Comparison of ENCODE assay signal across 21 cellular contexts in the genomic region with DNA sequence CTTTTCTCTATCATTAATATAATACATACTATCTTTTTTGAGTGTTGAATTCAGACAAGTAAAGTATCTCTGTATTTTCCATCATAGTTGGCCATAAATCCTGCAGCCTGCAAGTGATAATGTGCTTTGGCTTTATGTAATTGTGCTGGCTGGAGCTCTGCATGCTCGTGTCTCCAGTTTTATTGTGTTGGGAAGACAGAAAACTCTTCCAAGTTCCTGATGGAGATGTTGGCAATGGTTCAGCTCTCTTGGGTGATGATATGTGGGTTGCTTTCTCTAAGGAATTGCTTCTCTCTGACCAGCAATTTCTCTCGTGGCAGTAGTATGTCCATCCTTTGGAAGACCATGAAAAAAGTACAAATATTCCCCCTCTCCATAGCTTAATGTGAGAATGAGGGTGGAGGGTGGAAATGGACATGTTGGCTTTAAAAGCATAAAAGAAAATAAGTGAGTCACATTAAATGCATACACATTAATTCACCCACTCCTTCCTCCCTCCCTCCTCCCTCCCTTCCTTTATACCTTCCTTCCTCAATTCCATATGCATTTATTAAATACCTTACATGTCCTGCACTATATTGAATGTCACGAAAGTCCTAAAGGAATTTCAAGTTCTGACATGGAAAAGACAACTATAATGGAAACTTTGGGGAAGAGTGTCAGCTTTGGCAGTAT.
DNase-seq lines count a peak whose midpoint lies in the region; ATAC-seq and TF ChIP-seq lines count a peak whose summit lies in the region.
"Had no signal": no experiment of that assay in that cellular context is flagged by ENCODE, and none has a peak within 500 bp of the region (broad histone marks: within the 10 kb centered on the region; RNA-seq: fewer than 3 reads in every experiment).

No MANE protein-coding gene starts in this region.

- no peaks in the 10 kb centered on the region for H3K36me3 ChIP-seq in CD8-positive, alpha-beta T cell (ENCODE audit: insufficient read depth, low read length)
- H3K36me3 ChIP-seq: left lung, Peyer's patch, upper lobe of left lung had no signal

- no peak overlapping the region for H3K27ac ChIP-seq in CD8-positive, alpha-beta T cell (ENCODE audit: low read depth, low read length)
- H3K27ac ChIP-seq: left lung, Peyer's patch, upper lobe of left lung had no signal

- H3K9me3 ChIP-seq in CD8-positive, alpha-beta T cell (ENCODE audit: low read length) = no peaks in the 10 kb centered on the region
- H3K9me3 ChIP-seq: left lung, Peyer's patch, upper lobe of left lung had no signal

- no peak overlapping the region for H3K27ac Mint-ChIP-seq in HFFc6
- peak overlapping the region; percentile 50 to 76 (median 52) for H3K27ac Mint-ChIP-seq in nephron
- H3K27ac Mint-ChIP-seq in CD8-positive, alpha-beta T cell = no peak overlapping the region
- H3K27ac Mint-ChIP-seq: activated CD8-positive, alpha-beta T cell treated with anti-CD3 and anti-CD28 coated beads for 36 hours; activated naive CD8-positive, alpha-beta T cell treated with anti-CD3 and anti-CD28 coated beads, Interleukin-2, amount 50 U/mL, for 24 hours; CD4-positive, alpha-beta memory T cell; stimulated activated naive B cell treated with anti-CD40 and anti-IgM and Interleukin-4, amounts not matched to agents 10 μg/mL and 1 μg/mL and 100 μg/mL, for 72 hours; T-cell had no signal

- TF ChIP-seq CTCF in HFFc6 (IDR thresholded peaks at IDR 0.05) (no peak), astrocyte of the spinal cord (IDR thresholded peaks at IDR 0.05; ENCODE audit: low read depth, low read length) (no peak), nephron (IDR thresholded peaks at IDR 0.05; ENCODE audit: unreplicated experiment in 3 of 3) (no peak)
- no peak for TF ChIP-seq CTCF in CD8-positive, alpha-beta T cell (IDR thresholded peaks at IDR 0.05)

- in situ Hi-C loops in astrocyte of the spinal cord (cut with HindIII; ENCODE audit: low sequenced_read_pairs) = no loop called here

- H3K4me3 Mint-ChIP-seq in HFFc6 (no peak overlapping the region), nephron (no peak overlapping the region)
- no peak overlapping the region for H3K4me3 Mint-ChIP-seq in CD8-positive, alpha-beta T cell
- H3K4me3 Mint-ChIP-seq: activated CD8-positive, alpha-beta T cell treated with anti-CD3 and anti-CD28 coated beads for 36 hours; activated naive CD8-positive, alpha-beta T cell treated with anti-CD3 and anti-CD28 coated beads, Interleukin-2, amount 50 U/mL, for 24 hours; CD4-positive, alpha-beta memory T cell; stimulated activated naive B cell treated with anti-CD40 and anti-IgM and Interleukin-4, amounts not matched to agents 10 μg/mL and 1 μg/mL and 100 μg/mL, for 72 hours; T-cell had no signal

- no peaks in the 10 kb centered on the region for H3K4me1 ChIP-seq in CD8-positive, alpha-beta T cell (ENCODE audit: insufficient read depth, low read length)
- H3K4me1 ChIP-seq: left lung, Peyer's patch, upper lobe of left lung had no signal

- H3K36me3 Mint-ChIP-seq in HFFc6 (ENCODE audit: low read depth) (no peaks in the 10 kb centered on the region), nephron (ENCODE audit: low read depth) (no peaks in the 10 kb centered on the region)
- H3K36me3 Mint-ChIP-seq in CD8-positive, alpha-beta T cell = no peaks in the 10 kb centered on the region
- H3K36me3 Mint-ChIP-seq: CD4-positive, alpha-beta memory T cell; stimulated activated naive B cell treated with anti-CD40 and anti-IgM and Interleukin-4, amounts not matched to agents 10 μg/mL and 1 μg/mL and 100 μg/mL, for 72 hours; T-cell had no signal

- POLR2A ChIA-PET in CD8-positive, alpha-beta T cell (lab: Charles Lee) = no interaction called here

- peaks cover 39% of the 10 kb centered on the region for H3K4me1 Mint-ChIP-seq in HFFc6 (ENCODE audit: low read depth)
- peaks cover 20% of the 10 kb centered on the region for H3K4me1 Mint-ChIP-seq in nephron
- no peaks in the 10 kb centered on the region for H3K4me1 Mint-ChIP-seq in CD8-positive, alpha-beta T cell (ENCODE audit: low read depth)
- H3K4me1 Mint-ChIP-seq: activated naive CD8-positive, alpha-beta T cell treated with anti-CD3 and anti-CD28 coated beads, Interleukin-2, amount 50 U/mL, for 24 hours; CD4-positive, alpha-beta memory T cell; stimulated activated naive B cell treated with anti-CD40 and anti-IgM and Interleukin-4, amounts not matched to agents 10 μg/mL and 1 μg/mL and 100 μg/mL, for 72 hours; T-cell had no signal

- H3K27me3 Mint-ChIP-seq in HFFc6 (ENCODE audit: insufficient read depth) (no peaks in the 10 kb centered on the region; the same call in 1 of the 2 replicates), nephron (ENCODE audit: low read depth) (no peaks in the 10 kb centered on the region)
- peaks cover 41% of the 10 kb centered on the region for H3K27me3 Mint-ChIP-seq in CD8-positive, alpha-beta T cell (ENCODE audit: low read depth)

- H3K4me3 ChIP-seq in astrocyte of the spinal cord (ENCODE audit: low read depth, low read length) = no peak overlapping the region
- no peak overlapping the region for H3K4me3 ChIP-seq in CD8-positive, alpha-beta T cell (ENCODE audit: low read depth, low read length)
- H3K4me3 ChIP-seq: left lung, Peyer's patch, upper lobe of left lung had no signal

- ATAC-seq in CD8-positive, alpha-beta T cell = no peak
- no peak for ATAC-seq in GM19351 (IDR thresholded peaks at IDR 0.05; ENCODE audit: unreplicated experiment)
- ATAC-seq: activated CD8-positive, alpha-beta T cell treated with anti-CD3 and anti-CD28 coated beads for 36 hours; activated naive CD8-positive, alpha-beta T cell treated with anti-CD3 and anti-CD28 coated beads, Interleukin-2, amount 50 U/mL, for 24 hours; left lung; stimulated activated naive B cell treated with anti-CD40 and anti-IgM and Interleukin-4, amounts not matched to agents 10 μg/mL and 1 μg/mL and 100 μg/mL, for 72 hours; T-cell had no signal

- intact Hi-C loops in CD8-positive, alpha-beta T cell (cut with DNase I, micrococcal nuclease) = no loop called here

- H3K9me3 Mint-ChIP-seq in HFFc6 (no peaks in the 10 kb centered on the region), nephron (no peaks in the 10 kb centered on the region)
- H3K9me3 Mint-ChIP-seq in CD8-positive, alpha-beta T cell = no peaks in the 10 kb centered on the region
- H3K9me3 Mint-ChIP-seq: activated CD8-positive, alpha-beta T cell treated with anti-CD3 and anti-CD28 coated beads for 36 hours; activated naive CD8-positive, alpha-beta T cell treated with anti-CD3 and anti-CD28 coated beads, Interleukin-2, amount 50 U/mL, for 24 hours; CD4-positive, alpha-beta memory T cell; stimulated activated naive B cell treated with anti-CD40 and anti-IgM and Interleukin-4, amounts not matched to agents 10 μg/mL and 1 μg/mL and 100 μg/mL, for 72 hours; T-cell had no signal

- CTCF ChIA-PET in CD8-positive, alpha-beta T cell (lab: Charles Lee) = interaction anchor here (1.0 kb wide), 1 partner anchor 40 kb away, joined by 3 read pairs; no protein-coding TSS in a partner anchor

- peak; percentile 10 for DNase-seq in Ammon's horn (ENCODE audit: low spot score)
- peak; percentile 16 for DNase-seq in HFFc6
- DNase-seq in astrocyte of the spinal cord (ENCODE audit: low read depth, low spot score) = peak; percentile 22
- DNase-seq in D341Med (ENCODE audit: low spot score) = no peak
- DNase-seq in CD8-positive, alpha-beta T cell = no peak
- no peak for DNase-seq in SIG-M5 (lab: John Stamatoyannopoulos, UW)
- DNase-seq: activated CD8-positive, alpha-beta T cell treated with anti-CD3 and anti-CD28 coated beads for 36 hours; activated naive CD8-positive, alpha-beta T cell treated with anti-CD3 and anti-CD28 coated beads, Interleukin-2, amount 50 U/mL, for 24 hours; CD4-positive, alpha-beta memory T cell; central memory CD4-positive, alpha-beta T cell; GOT3; left lung; MM.1S; NCI-H1930; NCI-H774; Peyer's patch; stimulated activated naive B cell treated with anti-CD40 and anti-IgM and Interleukin-4, amounts not matched to agents 10 μg/mL and 1 μg/mL and 100 μg/mL, for 72 hours; T-cell; upper lobe of left lung had no signal

- no peaks in the 10 kb centered on the region for H3K27me3 ChIP-seq in CD8-positive, alpha-beta T cell (ENCODE audit: insufficient read depth, low read length)
- H3K27me3 ChIP-seq: Peyer's patch, upper lobe of left lung had no signal

Comparison
In these comparisons a context has a peak if more than half of its experiments do, and no peak if none do; other contexts are left out.
1. DNase-seq: peak in Ammon's horn (single experiment), HFFc6 (single experiment) and astrocyte of the spinal cord (single experiment); none in D341Med (single experiment), CD8-positive, alpha-beta T cell (0 of 7) and SIG-M5 (single experiment).
2. H3K27ac Mint-ChIP-seq: peak in nephron (3 of 3); none in HFFc6 (single experiment) and CD8-positive, alpha-beta T cell (single experiment).